11 cellular contexts compared by ENCODE assay signal in genomic region chr11:89161949-89162348, GRCh38. TPM values are rescaled to one million over a fixed set of nuclear protein-coding genes. Genes with fewer than 3 reads are reported as not detected.
"Had no signal": no experiment of that assay in that cellular context is flagged by ENCODE, and none has a peak within 500 bp of the region (broad histone marks: within the 10 kb centered on the region; RNA-seq: fewer than 3 reads in every experiment).

No MANE protein-coding gene starts in this region.

- H3K4me1 ChIP-seq: HAP-1 had no signal

- ATAC-seq: HCT116 had no signal

- H3K27ac ChIP-seq: GM23248 had no signal

- FAIRE-seq: HTR-8/SVneo had no signal

- H3K4me3 ChIP-seq: GM23248, HAP-1 had no signal

- H3K9me3 ChIP-seq: HAP-1 had no signal

- DNase-seq: GM23248, GOT3, H7, HFFc6, KG1 had no signal

RNA-seq across cellular contexts. Expression of gene TYR, which starts 15.7 kb away (rescaled TPM):
- total RNA-seq: GM23248, H4, H7, HFFc6, HT-29 had no signal
- polyA plus RNA-seq: GM23248, IgD-negative memory B cell had no signal
